In the genomic region with DNA sequence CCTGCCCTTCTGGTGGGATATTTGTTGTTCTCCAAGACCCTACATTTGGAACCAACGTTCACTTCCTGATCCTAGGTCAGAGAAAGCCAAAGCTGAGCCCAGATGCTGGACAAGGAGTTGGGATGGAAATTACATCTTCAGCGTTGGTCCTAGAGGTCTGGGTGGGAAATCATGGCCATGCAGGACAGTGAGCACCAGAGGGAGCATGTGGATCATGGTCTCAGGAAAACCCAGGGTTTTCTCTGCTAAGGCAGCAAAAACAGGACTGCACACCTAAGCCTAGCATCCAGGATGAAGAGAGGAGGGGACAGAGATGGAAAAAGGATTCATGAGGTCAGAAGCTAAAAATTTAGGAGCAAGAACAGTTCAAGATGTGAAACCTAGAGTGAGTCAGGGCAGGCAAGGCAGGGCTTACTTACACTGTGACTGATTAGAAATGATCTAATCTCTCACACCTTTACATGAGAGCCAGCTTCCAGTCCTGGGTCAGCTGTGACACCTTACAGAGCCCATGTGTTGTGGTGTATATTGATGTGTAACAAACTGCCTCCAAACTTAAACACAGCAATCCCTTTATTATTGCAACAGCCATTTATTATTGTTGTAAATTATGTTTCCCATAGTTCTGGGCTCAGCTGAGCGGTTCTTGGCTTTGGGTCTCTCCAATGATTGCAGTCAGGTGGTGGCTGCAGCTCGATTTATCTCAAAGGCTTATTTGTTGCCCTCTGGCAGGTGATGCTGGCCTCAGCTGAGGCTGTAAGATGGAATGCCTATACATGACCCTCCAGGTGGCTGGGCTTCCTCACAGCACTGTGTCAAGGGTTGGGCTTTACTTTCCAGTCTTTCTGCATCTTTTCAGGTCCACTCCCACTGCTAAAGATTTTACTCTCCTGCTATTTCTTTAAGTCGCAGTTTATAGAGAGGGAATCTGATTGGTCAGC, we compare ENCODE assay signal across 13 cellular contexts. TPM values are rescaled to one million over a fixed set of nuclear protein-coding genes. Genes with fewer than 3 reads are reported as not detected.
DNase-seq lines count a peak whose midpoint lies in the region; ATAC-seq and TF ChIP-seq lines count a peak whose summit lies in the region.
"Had no signal": no experiment of that assay in that cellular context is flagged by ENCODE, and none has a peak within 500 bp of the region (broad histone marks: within the 10 kb centered on the region; RNA-seq: fewer than 3 reads in every experiment).

No MANE protein-coding gene starts in this region.

- H3K36me3 ChIP-seq in PC-9 (ENCODE audit: low read depth) = no peaks in the 10 kb centered on the region
- H3K36me3 ChIP-seq: sigmoid colon had no signal

- POLR2A ChIA-PET in PC-9 (lab: Charles Lee; ENCODE audit: unreplicated experiment) = no interaction called here

- BruUV-seq in PC-9 (replicated peaks; lab: Mats Ljungman, UMichigan) = no TSS peak

- no peaks in the 10 kb centered on the region for H3K9me2 ChIP-seq in PC-9 (ENCODE audit: insufficient read depth)

- no peaks in the 10 kb centered on the region for H3F3A ChIP-seq in PC-9 (ENCODE audit: insufficient read depth, low read depth)

- no peaks in the 10 kb centered on the region for H4K20me1 ChIP-seq in PC-9 (ENCODE audit: insufficient read depth)

- no peak overlapping the region for H3K27ac ChIP-seq in PC-9
- H3K27ac ChIP-seq: RWPE1, sigmoid colon had no signal

- no peak overlapping the region for H3K4me3 ChIP-seq in PC-9
- H3K4me3 ChIP-seq: sigmoid colon had no signal

- peaks cover 71% of the 10 kb centered on the region for H3K27me3 ChIP-seq in PC-9 (ENCODE audit: insufficient read depth, low read depth)

- H2AFZ ChIP-seq in PC-9 = no peak overlapping the region

- intact Hi-C loops in PC-9 (cut with micrococcal nuclease; ENCODE audit: unreplicated experiment) = loop anchor here (2.0 to 5.0 kb wide), 2 partner anchors 231 to 252 kb away; no protein-coding TSS in a partner anchor

- TF ChIP-seq CTCF in PC-9 (conservative IDR thresholded peaks at IDR 0.05) = peak; percentile 48

- ATAC-seq in esophagus mucosa = peak; percentile 80
- ATAC-seq in HG03571 (IDR thresholded peaks at IDR 0.05; ENCODE audit: unreplicated experiment) = no peak

- CTCF ChIA-PET in PC-9 (lab: Charles Lee) = no interaction called here

- H3K79me2 ChIP-seq in PC-9 (ENCODE audit: low read depth) = no peaks in the 10 kb centered on the region

- H3K9me3 ChIP-seq in PC-9 (ENCODE audit: insufficient read depth, low read depth) = no peaks in the 10 kb centered on the region
- H3K9me3 ChIP-seq: Caco-2, sigmoid colon had no signal

- H3K4me2 ChIP-seq in PC-9 = no peak overlapping the region

- peak; percentile 21 for DNase-seq in stimulated activated CD4-positive, alpha-beta T cell treated with anti-CD3 and anti-CD28 coated beads, Interleukin-1b, Interleukin-23, amount 100 ng/mL, for 48 hours
- DNase-seq in stimulated activated CD4-positive, alpha-beta T cell treated with anti-CD3 and anti-CD28 coated beads, Interleukin-2, amount 100 ng/mL, for 48 hours = no peak
- DNase-seq in PC-9 (peak in 1 of 2 experiments; percentile 19), nucleus accumbens (lab: John Stamatoyannopoulos, UW) (no peak), COLO668 (lab: John Stamatoyannopoulos, UW; ENCODE audit: unreplicated experiment) (no peak), DMS79 (lab: John Stamatoyannopoulos, UW) (no peak)
- DNase-seq: activated naive CD4-positive, alpha-beta T cell; NCI-H2081 treated with DMSO at 0.1 percent for 48 hours; sigmoid colon had no signal

- H3K4me1 ChIP-seq in PC-9 (replicated peaks; ENCODE audit: insufficient read depth) = no peaks in the 10 kb centered on the region

RNA-seq across cellular contexts. Expression of a gene that starts 6.5 kb away (rescaled TPM):
- total RNA-seq in PC-9 (2021) (not detected in 2 replicates), esophagus mucosa (0.24 TPM)
- total RNA-seq: Caco-2, sigmoid colon had no signal

RNA-seq across cellular contexts. Expression of a gene that starts 16.1 kb away (rescaled TPM):
- total RNA-seq in PC-9 (2021) = 0.60 TPM in 1 of 2 replicates, not detected in the other
- not detected for total RNA-seq in esophagus mucosa
- total RNA-seq: Caco-2, sigmoid colon had no signal

RNA-seq across cellular contexts. Expression of a gene that starts 24.9 kb away (rescaled TPM):
- total RNA-seq in PC-9 (2021) (0.44 and 1.2 TPM in 2 replicates), esophagus mucosa (1.4 TPM)

RNA-seq across cellular contexts. Expression of a gene that starts 56.4 kb away (rescaled TPM):
- total RNA-seq in PC-9 (2021) (3.4 and 4.0 TPM in 2 replicates), esophagus mucosa (0.64 TPM)
